Comparison of ENCODE assay signal across 8 cellular contexts in the genomic region with DNA sequence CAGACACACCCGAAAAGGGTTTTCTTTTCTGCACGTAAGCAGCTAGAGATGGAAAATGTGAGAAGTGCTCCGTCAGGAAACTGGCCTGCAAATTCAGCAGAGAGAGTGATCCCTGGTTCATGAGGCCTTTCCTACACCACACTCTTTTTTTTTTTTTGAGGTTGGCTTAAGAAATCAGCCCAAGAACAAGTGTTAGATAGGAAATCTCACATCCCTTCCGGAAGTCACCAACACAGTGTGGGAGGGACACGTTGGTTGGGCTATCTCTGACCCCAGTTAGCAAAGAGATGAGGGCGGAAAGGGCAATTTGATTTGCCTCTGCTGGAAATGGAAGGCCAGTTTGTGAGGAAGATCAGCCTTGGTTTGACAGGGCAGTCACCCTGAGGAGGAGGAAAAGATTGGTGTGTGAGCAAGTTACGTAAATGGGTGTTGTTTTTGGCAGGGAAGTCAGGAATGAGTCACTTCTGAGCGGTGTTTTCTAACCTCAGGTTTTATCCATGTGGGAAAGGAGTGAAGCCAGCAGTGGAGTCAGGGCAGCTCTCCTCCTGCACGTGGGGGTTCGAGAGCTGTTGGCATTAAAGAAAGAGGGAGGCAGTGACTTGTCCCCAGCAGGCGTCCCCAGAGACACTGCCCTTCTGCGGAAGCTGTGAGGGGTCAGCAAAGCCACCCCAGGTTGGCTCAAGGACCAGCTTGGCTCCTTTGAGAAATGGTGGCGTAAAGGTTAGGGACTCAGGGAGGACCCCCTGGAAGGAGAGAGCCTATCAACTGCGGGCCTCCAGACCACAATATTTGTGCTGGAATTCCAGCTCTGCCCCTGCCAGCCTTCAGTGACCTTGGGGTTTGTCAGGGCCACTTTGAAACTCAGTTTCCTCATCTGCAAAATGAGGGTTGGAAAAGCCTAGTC.
DNase-seq lines count a peak whose midpoint lies in the region; ATAC-seq, FAIRE-seq and TF ChIP-seq lines count a peak whose summit lies in the region.

No MANE protein-coding gene starts in this region.

- H2AFZ ChIP-seq in K562 (ENCODE audit: low read depth, low read length) (peak overlapping the region; percentile 70), neuronal stem cell (ENCODE audit: low read length) (no peak overlapping the region)

- intact Hi-C loops in K562 (cut with micrococcal nuclease): loop anchor here (2.0 to 5.0 kb wide), 3 partner anchors 19 to 161 kb away; no protein-coding TSS in a partner anchor

- CTCF ChIA-PET in K562 (lab: Yijun Ruan, JAX; ENCODE audit: low intra/inter-chr PET ratio): interaction anchor here (0.7 kb wide), 1 partner anchor 150 kb away, joined by 3 read pairs; no protein-coding TSS in a partner anchor

- no peak overlapping the region for H2BK12ac ChIP-seq in neuronal stem cell (ENCODE audit: low read length)

- H3K9me3 ChIP-seq in K562 (replicated peaks; ENCODE audit: control insufficient read depth, insufficient read depth, low read depth, low read length): no peaks in the 10 kb centered on the region
- no peaks in the 10 kb centered on the region for H3K9me3 ChIP-seq in stomach smooth muscle (ENCODE audit: control insufficient read depth in 2 of 2, low read length in 2 of 2)
- H3K9me3 ChIP-seq in neuronal stem cell (replicated peaks in 1 of 2; ENCODE audit: control insufficient read depth in 2 of 2, insufficient read depth in 1 of 2, low read depth in 1 of 2, low read length in 2 of 2): no peaks in the 10 kb centered on the region

- peak; percentile 94 for TF ChIP-seq EP300 in K562 (IDR thresholded peaks at IDR 0.05; ENCODE audit: low read length)

- H3K27me3 ChIP-seq in K562 (ENCODE audit: control insufficient read depth in 2 of 2, insufficient read depth in 2 of 2, low read length in 2 of 2) (no peaks in the 10 kb centered on the region), layer of hippocampus (ENCODE audit: control insufficient read depth, insufficient read depth, low read length) (no peaks in the 10 kb centered on the region), stomach smooth muscle (ENCODE audit: control insufficient read depth in 1 of 2, insufficient read depth in 2 of 2, low read length in 2 of 2) (no peaks in the 10 kb centered on the region), neuronal stem cell (ENCODE audit: control insufficient read depth in 3 of 3, insufficient read depth in 3 of 3, low read depth in 1 of 3, low read length in 3 of 3) (no peaks in the 10 kb centered on the region)

- peak overlapping the region; percentile 89 for H3K27ac ChIP-seq in K562 (ENCODE audit: extremely low read depth, low read depth, low read length)
- peak overlapping the region; percentile 63 for H3K27ac ChIP-seq in layer of hippocampus (ENCODE audit: low read depth, low read length)
- H3K27ac ChIP-seq in stomach smooth muscle (ENCODE audit: low read length): peak overlapping the region; percentile 88
- H3K27ac ChIP-seq in neuronal stem cell (replicated peaks; ENCODE audit: low read length): no peak overlapping the region

- H3K9ac ChIP-seq in K562 (ENCODE audit: insufficient read depth in 1 of 2, low read depth in 2 of 2, low read length in 2 of 2): peak overlapping the region; percentile 52 to 86
- H3K9ac ChIP-seq in stomach smooth muscle (ENCODE audit: low read length in 2 of 2): peak overlapping the region; percentile 14 to 36
- H3K9ac ChIP-seq in neuronal stem cell (ENCODE audit: low read depth, low read length, poor library complexity): no peak overlapping the region

- in situ Hi-C loops in Caki2 (cut with HindIII; ENCODE audit: low pct_unique_long_range_greater_than_20kb, low sequenced_read_pairs): no loop called here
- in situ Hi-C loops in K562 (cut with MboI): no loop called here

- FAIRE-seq in K562 (lab: Jason Lieb, UNC): peak; percentile 98

- H3K18ac ChIP-seq in neuronal stem cell (ENCODE audit: low read length): no peak overlapping the region

- no peak overlapping the region for H4K91ac ChIP-seq in neuronal stem cell (ENCODE audit: low read depth, low read length, poor library complexity)

- no peak overlapping the region for H2BK5ac ChIP-seq in neuronal stem cell (ENCODE audit: low read length)

- H3K79me1 ChIP-seq in neuronal stem cell (ENCODE audit: low read depth, low read length): no peaks in the 10 kb centered on the region

- no peak overlapping the region for H2BK120ac ChIP-seq in neuronal stem cell (ENCODE audit: low read depth, low read length)

- H3K23ac ChIP-seq in neuronal stem cell (ENCODE audit: low read depth, low read length, poor library complexity): no peak overlapping the region

- DNase-seq in Caki2 (ENCODE audit: low read depth) (peak; percentile 96), NOMO-1 treated with dmso at 0.1 percent for 144 hours (lab: John Stamatoyannopoulos, UW; ENCODE audit: unreplicated experiment) (peak; percentile 46), K562 (ENCODE audit: extremely low read depth in 1 of 4, low spot score in 3 of 4) (peak; percentile 85 to 95 (median 86)), neuronal stem cell (ENCODE audit: low spot score) (no peak)

- 12% methylated on average over 14 of the region's 14 CpGs for WGBS in K562 (ENCODE audit: insufficient coverage, low coverage, missing lambda C conversion rate)
- WGBS in neuronal stem cell (ENCODE audit: extremely low coverage in 2 of 2, insufficient read length in 2 of 2, insufficient replicate concordance in 1 of 2), 2 donors: no CpG with 5 or more reads among the region's 14 CpGs

- no peak overlapping the region for H4K8ac ChIP-seq in neuronal stem cell (ENCODE audit: low read depth, low read length)

- no peak overlapping the region for H3K14ac ChIP-seq in neuronal stem cell (ENCODE audit: low read length)

- H3K4ac ChIP-seq in neuronal stem cell (ENCODE audit: low read length): no peak overlapping the region

- H3K4me1 ChIP-seq in K562 (replicated peaks in 1 of 2; ENCODE audit: control insufficient read depth in 2 of 2, insufficient read depth in 2 of 2, low read length in 2 of 2): peaks cover 44 to 75% of the 10 kb centered on the region in 2 experiments
- H3K4me1 ChIP-seq in stomach smooth muscle (ENCODE audit: control insufficient read depth, insufficient read depth, low read length): peaks cover 18% of the 10 kb centered on the region
- no peaks in the 10 kb centered on the region for H3K4me1 ChIP-seq in neuronal stem cell (ENCODE audit: control insufficient read depth in 2 of 2, insufficient read depth in 1 of 2, low read depth in 1 of 2, low read length in 2 of 2)

- TF ChIP-seq RAD21 in K562 (CRISPR knock-in tag; conservative IDR thresholded peaks at IDR 0.05 in 1 of 2, IDR thresholded peaks at IDR 0.05 in 1 of 2): peak in 1 of 2 experiments; percentile 17; a peak in 1 of 4 replicates

- no peak overlapping the region for H2AK5ac ChIP-seq in neuronal stem cell (ENCODE audit: low read depth, low read length)

- POLR2A ChIA-PET in K562 (lab: Yijun Ruan, JAX): interaction anchor here (0.6 to 1.1 kb wide), 4 partner anchors 11 to 595 kb away, joined by 3 to 8 read pairs (median 4); no protein-coding TSS in a partner anchor

- H2BK15ac ChIP-seq in neuronal stem cell (ENCODE audit: low read length): no peak overlapping the region

- no peaks in the 10 kb centered on the region for H3K9me1 ChIP-seq in K562 (ENCODE audit: control insufficient read depth, insufficient read depth, low read length)

- no peak overlapping the region for H3K4me3 ChIP-seq in K562
- H3K4me3 ChIP-seq in stomach smooth muscle (ENCODE audit: low read length in 2 of 2): peak overlapping the region; percentile 8 to 10
- H3K4me3 ChIP-seq in neuronal stem cell (ENCODE audit: low read length in 2 of 2): no peak overlapping the region

- peak in 1 of 3 experiments; percentile 17; a peak in 1 of 6 replicates for TF ChIP-seq CTCF in K562 (IDR thresholded peaks at IDR 0.05 in 2 of 3, conservative IDR thresholded peaks at IDR 0.05 in 1 of 3; ENCODE audit: insufficient read depth in 2 of 3, low read depth in 1 of 3, low read length in 3 of 3)

- BruUV-seq in K562 (replicated peaks; lab: Mats Ljungman, UMichigan): TSS peak; percentile 71

- H3K79me2 ChIP-seq in K562 (ENCODE audit: control insufficient read depth, insufficient read depth, low read length): no peaks in the 10 kb centered on the region

- H3K4me2 ChIP-seq in K562 (ENCODE audit: insufficient read depth, low read length) (peak overlapping the region; percentile 65), neuronal stem cell (ENCODE audit: insufficient read depth, low read length, poor library complexity, severe bottlenecking) (no peak overlapping the region)

- ATAC-seq in K562 (peak; percentile 78), HG02571 (IDR thresholded peaks at IDR 0.05; ENCODE audit: unreplicated experiment) (no peak), HG03439 (IDR thresholded peaks at IDR 0.05; ENCODE audit: unreplicated experiment) (no peak)

- no peaks in the 10 kb centered on the region; the same call in 2 of the 3 replicates for H3K36me3 ChIP-seq in K562 (ENCODE audit: control insufficient read depth, insufficient read depth, low read length)
- H3K36me3 ChIP-seq in stomach smooth muscle (ENCODE audit: control insufficient read depth in 2 of 2, insufficient read depth in 2 of 2, low read length in 2 of 2): peaks cover 0 to 4% of the 10 kb centered on the region in 2 donors
- H3K36me3 ChIP-seq in neuronal stem cell (replicated peaks in 1 of 2; ENCODE audit: control insufficient read depth in 2 of 2, insufficient read depth in 2 of 2, low read length in 2 of 2): no peaks in the 10 kb centered on the region

- TF ChIP-seq POLR2A in K562 (conservative IDR thresholded peaks at IDR 0.05): peak; percentile 73

- no peaks in the 10 kb centered on the region for H4K20me1 ChIP-seq in K562 (replicated peaks; ENCODE audit: control insufficient read depth, insufficient read depth, low read length)

TF ChIP-seq in K562, 482 proteins besides CTCF, POLR2A, EP300 and RAD21 (continues in another document):
- TF ChIP-seq NR3C1 (CRISPR knock-in tag; IDR thresholded peaks at IDR 0.05): no peak

Comparison
In these comparisons a context has a peak if more than half of its experiments do, and no peak if none do; other contexts are left out.
1. H3K4me3 ChIP-seq: peak in stomach smooth muscle (2 of 2); none in K562 (single experiment) and neuronal stem cell (0 of 2).